ENCODE assay signal across 8 cellular contexts in the genomic region with DNA sequence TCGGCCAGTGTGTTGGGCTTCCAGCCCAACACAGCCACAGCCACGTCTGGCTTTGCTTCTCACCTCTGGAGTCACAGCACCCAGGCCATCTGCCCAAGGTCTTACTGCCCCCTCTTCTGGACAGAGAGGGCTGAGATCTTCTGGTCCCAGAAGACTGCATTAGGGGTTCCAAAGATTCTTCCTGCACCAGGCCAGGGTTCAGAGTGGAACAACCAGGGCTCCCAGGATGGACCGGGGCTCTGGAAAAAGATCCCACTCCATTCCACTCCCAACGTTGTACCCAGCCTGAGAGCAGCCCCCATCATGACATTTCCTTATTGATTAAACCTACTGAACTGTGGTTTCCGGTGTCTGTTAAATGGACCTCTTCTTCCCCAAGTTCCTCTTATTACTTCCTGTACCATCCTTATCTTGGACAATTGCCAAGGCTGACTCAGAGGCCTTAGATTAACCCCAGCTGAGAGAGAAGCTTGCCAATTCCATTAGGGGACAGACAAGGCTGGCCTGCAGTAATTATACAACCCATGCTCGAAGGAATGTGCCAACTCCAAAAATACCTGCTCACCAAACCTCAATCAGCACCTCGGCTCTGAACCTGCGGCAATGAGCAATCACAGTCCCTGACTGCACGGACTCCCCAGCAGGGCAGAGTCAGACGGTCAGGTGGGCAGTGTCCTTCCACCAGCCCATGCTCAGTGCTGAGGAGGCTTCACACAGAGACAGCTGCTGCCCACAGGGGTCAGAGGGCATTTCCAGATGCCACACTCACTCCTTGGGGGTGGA. TPM values are rescaled to one million over a fixed set of nuclear protein-coding genes. Genes with fewer than 3 reads are reported as not detected.
DNase-seq lines count a peak whose midpoint lies in the region; ATAC-seq and TF ChIP-seq lines count a peak whose summit lies in the region.

No MANE protein-coding gene starts in this region.

- no peak overlapping the region for H3K27ac Mint-ChIP-seq in neural progenitor cell

- no peak overlapping the region for H3K4me3 ChIP-seq in AG10803 (ENCODE audit: low read length)
- no peak overlapping the region for H3K4me3 ChIP-seq in thoracic aorta
- H3K4me3 ChIP-seq in neural progenitor cell: no peak overlapping the region

- no peak overlapping the region for H3K9ac ChIP-seq in neural progenitor cell

- no peak overlapping the region for H3K27ac ChIP-seq in thoracic aorta
- H3K27ac ChIP-seq in neural progenitor cell: no peak overlapping the region

- H3K4me1 ChIP-seq in thoracic aorta (ENCODE audit: control insufficient read depth in 1 of 2, low read depth in 2 of 2) (peaks cover 16 to 19% of the 10 kb centered on the region in 2 donors), neural progenitor cell (peaks cover 4% of the 10 kb centered on the region)

- no peaks in the 10 kb centered on the region for H3K27me3 ChIP-seq in thoracic aorta (replicated peaks; ENCODE audit: insufficient read depth)
- H3K27me3 ChIP-seq in neural progenitor cell: no peaks in the 10 kb centered on the region

- H3K4me2 ChIP-seq in neural progenitor cell: no peak overlapping the region

- H3K4me1 Mint-ChIP-seq in neural progenitor cell: peaks cover 10% of the 10 kb centered on the region

- H2AFZ ChIP-seq in neural progenitor cell (replicated peaks): no peak overlapping the region

- H4K20me1 ChIP-seq in neural progenitor cell (ENCODE audit: low read depth): peaks cover under 1% of the 10 kb centered on the region

- H3F3A ChIP-seq in neural progenitor cell (ENCODE audit: low read depth): peaks cover 10% of the 10 kb centered on the region

- H3K36me3 ChIP-seq in thoracic aorta: no peaks in the 10 kb centered on the region
- no peaks in the 10 kb centered on the region for H3K36me3 ChIP-seq in neural progenitor cell

- no peaks in the 10 kb centered on the region for H3K9me3 ChIP-seq in thoracic aorta
- H3K9me3 ChIP-seq in neural progenitor cell (ENCODE audit: low read depth): no peaks in the 10 kb centered on the region

- in situ Hi-C loops in GM13977 (cut with MboI; ENCODE audit: low pct_unique_long_range_greater_than_20kb, low sequenced_read_pairs, unreplicated experiment): no loop called here

- peaks cover 7% of the 10 kb centered on the region for H3K27me3 Mint-ChIP-seq in neural progenitor cell (ENCODE audit: insufficient read depth, low read depth)

- ATAC-seq in HG03378 (IDR thresholded peaks at IDR 0.05; ENCODE audit: unreplicated experiment) (peak; percentile 78), thoracic aorta (ENCODE audit: insufficient number of reproducible peaks, low FRiP score, low read depth) (peak; percentile 36)

- H3K36me3 Mint-ChIP-seq in neural progenitor cell: peaks cover 3% of the 10 kb centered on the region

- no peaks in the 10 kb centered on the region for H3K9me3 Mint-ChIP-seq in neural progenitor cell

- peak; percentile 93 for DNase-seq in AG10803 (ENCODE audit: low read depth)
- DNase-seq in GM13977 (ENCODE audit: low spot score): peak; percentile 67
- peak; percentile 78 to 98 for DNase-seq in NOMO-1 (lab: John Stamatoyannopoulos, UW; ENCODE audit: unreplicated experiment in 2 of 2)
- peak; percentile 70 for DNase-seq in brain pericyte (ENCODE audit: low read depth, low spot score)
- DNase-seq in islet precursor cell: peak; percentile 53
- peak; percentile 33 for DNase-seq in thoracic aorta (ENCODE audit: low spot score)
- DNase-seq in neural progenitor cell (ENCODE audit: low spot score): no peak

- no peaks in the 10 kb centered on the region for H3K79me2 ChIP-seq in neural progenitor cell (ENCODE audit: low read depth)

- TF ChIP-seq CTCF in AG10803 (conservative IDR thresholded peaks at IDR 0.05; ENCODE audit: low read length) (peak; percentile 47), GM13977 (IDR thresholded peaks at IDR 0.05; ENCODE audit: extremely low read depth, insufficient read depth, missing control alignments) (peak; percentile 35), thoracic aorta (IDR thresholded peaks at IDR 0.05) (no peak), neural progenitor cell (IDR thresholded peaks at IDR 0.05) (no peak)

- no peak overlapping the region for H3K4me3 Mint-ChIP-seq in neural progenitor cell

RNA-seq across cellular contexts. Expression of a gene that starts 47.9 kb away (rescaled TPM):
- under 1 TPM in 1 of 2 donors, not detected in 1; 0.14 TPM for total RNA-seq in thoracic aorta
- total RNA-seq in neural progenitor cell (ENCODE audit: low replicate concordance): 0.06 TPM in 1 of 2 replicates, not detected in the other

RNA-seq across cellular contexts. Expression of a gene that starts 50.7 kb away (rescaled TPM):
- total RNA-seq in thoracic aorta (1 to 10 TPM; 1.9 to 4.7 TPM), neural progenitor cell (ENCODE audit: low replicate concordance) (19.0 and 44.9 TPM in 2 replicates)

Comparison
In these comparisons a context has a peak if more than half of its experiments do, and no peak if none do; other contexts are left out.
1. CTCF ChIP-seq: peak in AG10803 (single experiment) and GM13977 (single experiment); none in thoracic aorta (single experiment) and neural progenitor cell (single experiment).